Comparison of ENCODE assay signal across 16 cellular contexts in genomic region chr10:104321226-104321625, GRCh38. TPM values are rescaled to one million over a fixed set of nuclear protein-coding genes. Genes with fewer than 3 reads are reported as not detected.
DNase-seq lines count a peak whose midpoint lies in the region; ATAC-seq and TF ChIP-seq lines count a peak whose summit lies in the region.
"Had no signal": no experiment of that assay in that cellular context is flagged by ENCODE, and none has a peak within 500 bp of the region (broad histone marks: within the 10 kb centered on the region; RNA-seq: fewer than 3 reads in every experiment).

No MANE protein-coding gene starts in this region.

- DNase-seq in activated CD4-positive, alpha-beta memory T cell treated with anti-CD3 and anti-CD28 coated beads, Interleukin-2, amount 10 ng/mL, durations not matched to agents 7 days and 5 days, result no peak
- no peak for DNase-seq in activated CD4-positive, alpha-beta memory T cell treated with anti-CD3 and anti-CD28 coated beads for 36 hours
- no peak for DNase-seq in activated CD8-positive, alpha-beta T cell treated with anti-CD3 and anti-CD28 coated beads for 36 hours
- no peak for DNase-seq in immature natural killer cell
- no peak for DNase-seq in A172 (ENCODE audit: low spot score)
- DNase-seq: ACHN; brain microvascular endothelial cell; DMS53; endodermal cell; GM23248; NCI-H187; stimulated activated CD4-positive, alpha-beta T cell treated with anti-CD3 and anti-CD28 coated beads, Interleukin-15, amount 100 ng/mL, for 24 hours had no signal

- no peak for TF ChIP-seq CTCF in activated CD8-positive, alpha-beta T cell treated with anti-CD3 and anti-CD28 coated beads for 36 hours (IDR thresholded peaks at IDR 0.05)

- peaks cover 29% of the 10 kb centered on the region for H3K36me3 Mint-ChIP-seq in activated CD4-positive, alpha-beta memory T cell treated with anti-CD3 and anti-CD28 coated beads, Interleukin-2, amount 10 ng/mL, durations not matched to agents 7 days and 5 days (ENCODE audit: low read depth)
- H3K36me3 Mint-ChIP-seq in activated CD4-positive, alpha-beta memory T cell treated with anti-CD3 and anti-CD28 coated beads for 36 hours, result peaks cover 12% of the 10 kb centered on the region
- peaks cover 29% of the 10 kb centered on the region for H3K36me3 Mint-ChIP-seq in activated CD8-positive, alpha-beta T cell treated with anti-CD3 and anti-CD28 coated beads for 36 hours (ENCODE audit: low read depth)
- H3K36me3 Mint-ChIP-seq in immature natural killer cell, result peaks cover 4 to 6% (median 5%) of the 10 kb centered on the region in 3 donors
- peaks cover 5% of the 10 kb centered on the region for H3K36me3 Mint-ChIP-seq in stimulated activated memory B cell treated with anti-CD40 and anti-IgM and Interleukin-4, amounts not matched to agents 10 μg/mL and 1 μg/mL and 100 μg/mL, for 72 hours

- H3K27ac Mint-ChIP-seq in activated CD4-positive, alpha-beta memory T cell treated with anti-CD3 and anti-CD28 coated beads, Interleukin-2, amount 10 ng/mL, durations not matched to agents 7 days and 5 days, result peak overlapping the region; percentile 89
- no peak overlapping the region for H3K27ac Mint-ChIP-seq in activated CD4-positive, alpha-beta memory T cell treated with anti-CD3 and anti-CD28 coated beads for 36 hours
- peak overlapping the region; percentile 82 for H3K27ac Mint-ChIP-seq in activated CD8-positive, alpha-beta T cell treated with anti-CD3 and anti-CD28 coated beads for 36 hours
- H3K27ac Mint-ChIP-seq in immature natural killer cell, result peak overlapping the region; percentile 90 to 100 (median 98)
- H3K27ac Mint-ChIP-seq in stimulated activated memory B cell treated with anti-CD40 and anti-IgM and Interleukin-4, amounts not matched to agents 10 μg/mL and 1 μg/mL and 100 μg/mL, for 72 hours, result peak overlapping the region; percentile 71

- no peaks in the 10 kb centered on the region for H3K9me3 Mint-ChIP-seq in activated CD4-positive, alpha-beta memory T cell treated with anti-CD3 and anti-CD28 coated beads, Interleukin-2, amount 10 ng/mL, durations not matched to agents 7 days and 5 days
- H3K9me3 Mint-ChIP-seq in activated CD4-positive, alpha-beta memory T cell treated with anti-CD3 and anti-CD28 coated beads for 36 hours, result no peaks in the 10 kb centered on the region
- H3K9me3 Mint-ChIP-seq in activated CD8-positive, alpha-beta T cell treated with anti-CD3 and anti-CD28 coated beads for 36 hours, result no peaks in the 10 kb centered on the region
- H3K9me3 Mint-ChIP-seq in immature natural killer cell, result no peaks in the 10 kb centered on the region
- H3K9me3 Mint-ChIP-seq in stimulated activated memory B cell treated with anti-CD40 and anti-IgM and Interleukin-4, amounts not matched to agents 10 μg/mL and 1 μg/mL and 100 μg/mL, for 72 hours, result no peaks in the 10 kb centered on the region
- H3K9me3 Mint-ChIP-seq: endodermal cell had no signal

- intact Hi-C loops in activated CD4-positive, alpha-beta memory T cell treated with anti-CD3 and anti-CD28 coated beads for 36 hours (cut with micrococcal nuclease), result no loop called here
- intact Hi-C loops in activated CD8-positive, alpha-beta T cell treated with anti-CD3 and anti-CD28 coated beads for 36 hours (cut with micrococcal nuclease), result no loop called here

- POLR2A ChIA-PET in activated CD4-positive, alpha-beta memory T cell treated with anti-CD3 and anti-CD28 coated beads, Interleukin-2, amount 10 ng/mL, durations not matched to agents 7 days and 5 days (lab: Charles Lee), result interaction anchor here (1.1 to 7.1 kb wide), 6 partner anchors 9 to 199 kb away, joined by 3 to 49 read pairs (median 8); partner anchors contain the start of genes ITPRIP and SFR1
- POLR2A ChIA-PET in activated CD4-positive, alpha-beta memory T cell treated with anti-CD3 and anti-CD28 coated beads for 36 hours (lab: Charles Lee), result interaction anchor here (0.8 to 1.4 kb wide), 6 partner anchors 8 to 32 kb away, joined by 3 to 5 read pairs (median 3); partner anchors contain the start of gene CFAP58
- POLR2A ChIA-PET in activated CD8-positive, alpha-beta T cell treated with anti-CD3 and anti-CD28 coated beads for 36 hours (lab: Charles Lee), result interaction anchor here (0.8 to 3.9 kb wide), 3 partner anchors 8 to 27 kb away, joined by 3 to 21 read pairs (median 3); no protein-coding TSS in a partner anchor

- ATAC-seq in activated CD8-positive, alpha-beta T cell treated with anti-CD3 and anti-CD28 coated beads for 36 hours, result no peak
- no peak for ATAC-seq in stimulated activated memory B cell treated with anti-CD40 and anti-IgM and Interleukin-4, amounts not matched to agents 10 μg/mL and 1 μg/mL and 100 μg/mL, for 72 hours
- ATAC-seq in GM18517 (IDR thresholded peaks at IDR 0.05; ENCODE audit: unreplicated experiment) (no peak), GM19467 (IDR thresholded peaks at IDR 0.05; ENCODE audit: unreplicated experiment) (no peak)
- ATAC-seq: left lobe of liver had no signal

- H3K27me3 Mint-ChIP-seq in activated CD4-positive, alpha-beta memory T cell treated with anti-CD3 and anti-CD28 coated beads, Interleukin-2, amount 10 ng/mL, durations not matched to agents 7 days and 5 days, result no peaks in the 10 kb centered on the region
- no peaks in the 10 kb centered on the region for H3K27me3 Mint-ChIP-seq in activated CD4-positive, alpha-beta memory T cell treated with anti-CD3 and anti-CD28 coated beads for 36 hours
- H3K27me3 Mint-ChIP-seq in activated CD8-positive, alpha-beta T cell treated with anti-CD3 and anti-CD28 coated beads for 36 hours, result no peaks in the 10 kb centered on the region
- peaks cover 15 to 69% (median 64%) of the 10 kb centered on the region in 3 donors for H3K27me3 Mint-ChIP-seq in immature natural killer cell (ENCODE audit: low read depth in 3 of 3)
- H3K27me3 Mint-ChIP-seq in stimulated activated memory B cell treated with anti-CD40 and anti-IgM and Interleukin-4, amounts not matched to agents 10 μg/mL and 1 μg/mL and 100 μg/mL, for 72 hours, result no peaks in the 10 kb centered on the region

- CTCF ChIA-PET in activated CD4-positive, alpha-beta memory T cell treated with anti-CD3 and anti-CD28 coated beads, Interleukin-2, amount 10 ng/mL, durations not matched to agents 7 days and 5 days (lab: Charles Lee), result interaction anchor here (0.7 to 3.4 kb wide), 12 partner anchors 9 to 46 kb away, joined by 3 to 34 read pairs (median 7); partner anchors contain the start of genes CFAP58 and ITPRIP
- CTCF ChIA-PET in activated CD4-positive, alpha-beta memory T cell treated with anti-CD3 and anti-CD28 coated beads for 36 hours (lab: Charles Lee), result interaction anchor here (1.2 to 4.0 kb wide), 8 partner anchors 9 to 47 kb away, joined by 4 to 39 read pairs (median 7); partner anchors contain the start of genes CFAP58 and ITPRIP
- CTCF ChIA-PET in activated CD8-positive, alpha-beta T cell treated with anti-CD3 and anti-CD28 coated beads for 36 hours (lab: Charles Lee), result interaction anchor here (0.9 to 5.3 kb wide), 6 partner anchors 15 to 48 kb away, joined by 3 to 28 read pairs (median 6); partner anchors contain the start of gene CFAP58

- H3K4me3 Mint-ChIP-seq in activated CD4-positive, alpha-beta memory T cell treated with anti-CD3 and anti-CD28 coated beads, Interleukin-2, amount 10 ng/mL, durations not matched to agents 7 days and 5 days, result no peak overlapping the region
- H3K4me3 Mint-ChIP-seq in activated CD4-positive, alpha-beta memory T cell treated with anti-CD3 and anti-CD28 coated beads for 36 hours, result no peak overlapping the region
- no peak overlapping the region for H3K4me3 Mint-ChIP-seq in activated CD8-positive, alpha-beta T cell treated with anti-CD3 and anti-CD28 coated beads for 36 hours
- peak overlapping the region; percentile 78 to 90 (median 88) for H3K4me3 Mint-ChIP-seq in immature natural killer cell
- H3K4me3 Mint-ChIP-seq in stimulated activated memory B cell treated with anti-CD40 and anti-IgM and Interleukin-4, amounts not matched to agents 10 μg/mL and 1 μg/mL and 100 μg/mL, for 72 hours, result no peak overlapping the region
- H3K4me3 Mint-ChIP-seq: endodermal cell had no signal

- peaks cover 75% of the 10 kb centered on the region for H3K4me1 Mint-ChIP-seq in activated CD4-positive, alpha-beta memory T cell treated with anti-CD3 and anti-CD28 coated beads, Interleukin-2, amount 10 ng/mL, durations not matched to agents 7 days and 5 days
- H3K4me1 Mint-ChIP-seq in activated CD4-positive, alpha-beta memory T cell treated with anti-CD3 and anti-CD28 coated beads for 36 hours (ENCODE audit: low read depth), result peaks cover 73% of the 10 kb centered on the region
- H3K4me1 Mint-ChIP-seq in activated CD8-positive, alpha-beta T cell treated with anti-CD3 and anti-CD28 coated beads for 36 hours (ENCODE audit: low read depth), result peaks cover 79% of the 10 kb centered on the region
- H3K4me1 Mint-ChIP-seq in immature natural killer cell, result peaks cover 100% of the 10 kb centered on the region in 2 donors
- peaks cover 92% of the 10 kb centered on the region for H3K4me1 Mint-ChIP-seq in stimulated activated memory B cell treated with anti-CD40 and anti-IgM and Interleukin-4, amounts not matched to agents 10 μg/mL and 1 μg/mL and 100 μg/mL, for 72 hours

RNA-seq across cellular contexts. Expression of gene ITPRIP, which starts 17.0 kb away (rescaled TPM):
- total RNA-seq in activated CD4-positive, alpha-beta memory T cell treated with anti-CD3 and anti-CD28 coated beads, Interleukin-2, amount 10 ng/mL, durations not matched to agents 7 days and 5 days, result 10 to 100 TPM; 24.6 to 25.9 TPM
- 10 to 100 TPM; 15.6 to 16.6 TPM for total RNA-seq in activated CD4-positive, alpha-beta memory T cell treated with anti-CD3 and anti-CD28 coated beads for 36 hours
- 10 to 100 TPM; 18.3 to 18.9 TPM for total RNA-seq in activated CD8-positive, alpha-beta T cell treated with anti-CD3 and anti-CD28 coated beads for 36 hours
- 10 to 100 TPM; 37.0 to 67.8 (median 53.3) TPM for polyA plus RNA-seq in immature natural killer cell
- 4.8 and 6.2 TPM in 2 replicates for total RNA-seq in A172 (2014; rRNA removed; shearing (Covaris generic))

RNA-seq across cellular contexts. Expression of gene CFAP58, which starts 32.4 kb away (rescaled TPM):
- total RNA-seq in activated CD4-positive, alpha-beta memory T cell treated with anti-CD3 and anti-CD28 coated beads, Interleukin-2, amount 10 ng/mL, durations not matched to agents 7 days and 5 days, result under 1 TPM; 0.45 to 0.58 TPM
- under 1 TPM; 0.31 to 0.88 TPM for total RNA-seq in activated CD4-positive, alpha-beta memory T cell treated with anti-CD3 and anti-CD28 coated beads for 36 hours
- total RNA-seq in activated CD8-positive, alpha-beta T cell treated with anti-CD3 and anti-CD28 coated beads for 36 hours, result under 1 TPM; 0.27 to 0.38 TPM
- polyA plus RNA-seq in immature natural killer cell, result not detected
- total RNA-seq in A172 (2014; rRNA removed; shearing (Covaris generic)), result 0.74 and 0.83 TPM in 2 replicates

RNA-seq across cellular contexts. Expression of gene GSTO2, which starts 52.2 kb away (rescaled TPM):
- total RNA-seq in activated CD4-positive, alpha-beta memory T cell treated with anti-CD3 and anti-CD28 coated beads, Interleukin-2, amount 10 ng/mL, durations not matched to agents 7 days and 5 days, result 1 to 10 TPM in 1 of 2 experiments, under 1 TPM in 1; 0.88 to 1.8 TPM
- 1 to 10 TPM; 2.3 to 2.6 TPM for total RNA-seq in activated CD4-positive, alpha-beta memory T cell treated with anti-CD3 and anti-CD28 coated beads for 36 hours
- total RNA-seq in activated CD8-positive, alpha-beta T cell treated with anti-CD3 and anti-CD28 coated beads for 36 hours, result 1 to 10 TPM; 1.8 to 2.7 TPM
- 1 to 10 TPM in 1 of 3 donors, under 1 TPM in 2; 0.16 to 1.6 (median 0.85) TPM for polyA plus RNA-seq in immature natural killer cell
- total RNA-seq in A172 (2014; rRNA removed; shearing (Covaris generic)), result 0.38 and 5.2 TPM in 2 replicates

Comparison
In these comparisons a context has a peak if more than half of its experiments do, and no peak if none do; other contexts are left out.
1. H3K4me3 Mint-ChIP-seq: peak in immature natural killer cell (5 of 5); none in activated CD4-positive, alpha-beta memory T cell treated with anti-CD3 and anti-CD28 coated beads, Interleukin-2, amount 10 ng/mL, durations not matched to agents 7 days and 5 days (single experiment), activated CD4-positive, alpha-beta memory T cell treated with anti-CD3 and anti-CD28 coated beads for 36 hours (single experiment), activated CD8-positive, alpha-beta T cell treated with anti-CD3 and anti-CD28 coated beads for 36 hours (single experiment) and stimulated activated memory B cell treated with anti-CD40 and anti-IgM and Interleukin-4, amounts not matched to agents 10 μg/mL and 1 μg/mL and 100 μg/mL, for 72 hours (single experiment).